In the genomic region with DNA sequence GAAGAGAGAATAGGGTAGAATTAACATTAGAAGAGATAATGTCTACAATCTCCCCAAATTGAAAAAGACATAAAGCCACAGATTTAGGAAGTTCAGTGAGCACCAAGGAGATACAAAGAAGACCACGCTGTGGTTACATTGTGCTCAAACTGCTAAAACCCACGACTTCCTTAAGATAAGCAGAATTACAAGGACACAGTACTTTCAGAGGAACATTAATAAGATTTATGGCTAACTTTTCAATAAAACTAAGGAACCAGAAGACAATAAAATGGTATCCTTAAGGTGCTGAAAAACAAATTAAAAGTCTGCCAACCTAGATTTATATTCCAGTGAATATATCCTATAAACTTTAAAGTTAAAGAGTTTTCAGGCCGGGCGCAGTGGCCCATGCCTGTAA, we compare ENCODE assay signal across 14 cellular contexts. TPM values are rescaled to one million over a fixed set of nuclear protein-coding genes. Genes with fewer than 3 reads are reported as not detected.
"Had no signal": no experiment of that assay in that cellular context is flagged by ENCODE, and none has a peak within 500 bp of the region (broad histone marks: within the 10 kb centered on the region; RNA-seq: fewer than 3 reads in every experiment).

No MANE protein-coding gene starts in this region.

- H3K4me1 Mint-ChIP-seq: activated CD4-positive, alpha-beta T cell treated with anti-CD3 and anti-CD28 coated beads, Interleukin-2, amount 10 ng/mL, durations not matched to agents 24 days and 14 days; stimulated activated memory B cell treated with anti-CD40 and anti-IgM and Interleukin-4, amounts not matched to agents 10 μg/mL and 1 μg/mL and 100 μg/mL, for 72 hours had no signal

- H3K36me3 ChIP-seq: esophagus squamous epithelium had no signal

- H3K27ac ChIP-seq: body of pancreas, esophagus squamous epithelium, lower lobe of right lung, spleen, upper lobe of right lung had no signal

- H3K27me3 ChIP-seq: body of pancreas, upper lobe of right lung had no signal

- ATAC-seq: activated CD8-positive, alpha-beta T cell treated with anti-CD3 and anti-CD28 coated beads, Interleukin-2, amount 10 ng/mL, durations not matched to agents 7 days and 5 days; body of pancreas; lower lobe of right lung; stimulated activated memory B cell treated with anti-CD40 and anti-IgM and Interleukin-4, amounts not matched to agents 10 μg/mL and 1 μg/mL and 100 μg/mL, for 72 hours; upper lobe of right lung had no signal

- H3K4me1 ChIP-seq: body of pancreas, esophagus squamous epithelium, lower lobe of right lung, spleen, upper lobe of right lung had no signal

- H3K4me3 Mint-ChIP-seq: activated CD4-positive, alpha-beta T cell treated with anti-CD3 and anti-CD28 coated beads, Interleukin-2, amount 10 ng/mL, durations not matched to agents 24 days and 14 days; activated CD8-positive, alpha-beta T cell treated with anti-CD3 and anti-CD28 coated beads, Interleukin-2, amount 10 ng/mL, durations not matched to agents 7 days and 5 days; activated naive CD4-positive, alpha-beta T cell treated with anti-CD3 and anti-CD28 coated beads for 36 hours; activated T-cell treated with anti-CD3 and anti-CD28 coated beads, Interleukin-2, amount 50 U/mL, for 24 hours; nephron; stimulated activated memory B cell treated with anti-CD40 and anti-IgM and Interleukin-4, amounts not matched to agents 10 μg/mL and 1 μg/mL and 100 μg/mL, for 72 hours had no signal

- H3K9me3 ChIP-seq: body of pancreas, esophagus squamous epithelium, lower lobe of right lung, spleen, upper lobe of right lung had no signal

- H3K9me3 Mint-ChIP-seq: activated CD4-positive, alpha-beta T cell treated with anti-CD3 and anti-CD28 coated beads, Interleukin-2, amount 10 ng/mL, durations not matched to agents 24 days and 14 days; activated naive CD4-positive, alpha-beta T cell treated with anti-CD3 and anti-CD28 coated beads for 36 hours; activated T-cell treated with anti-CD3 and anti-CD28 coated beads, Interleukin-2, amount 50 U/mL, for 24 hours; nephron; stimulated activated memory B cell treated with anti-CD40 and anti-IgM and Interleukin-4, amounts not matched to agents 10 μg/mL and 1 μg/mL and 100 μg/mL, for 72 hours had no signal

- DNase-seq: activated CD4-positive, alpha-beta T cell treated with anti-CD3 and anti-CD28 coated beads, Interleukin-2, amount 10 ng/mL, durations not matched to agents 24 days and 14 days; activated CD8-positive, alpha-beta T cell treated with anti-CD3 and anti-CD28 coated beads, Interleukin-2, amount 10 ng/mL, durations not matched to agents 7 days and 5 days; activated naive CD4-positive, alpha-beta T cell treated with anti-CD3 and anti-CD28 coated beads for 36 hours; activated T-cell treated with anti-CD3 and anti-CD28 coated beads, Interleukin-2, amount 50 U/mL, for 24 hours; body of pancreas; dermis blood vessel endothelial cell; effector memory CD4-positive, alpha-beta T cell; esophagus squamous epithelium; lower lobe of right lung; spleen; stimulated activated CD4-positive, alpha-beta T cell treated with anti-CD3 and anti-CD28 coated beads, Interleukin-4, amount 100 ng/mL, for 4 hours; upper lobe of right lung had no signal

- H3K36me3 Mint-ChIP-seq: stimulated activated memory B cell treated with anti-CD40 and anti-IgM and Interleukin-4, amounts not matched to agents 10 μg/mL and 1 μg/mL and 100 μg/mL, for 72 hours had no signal

- H3K4me3 ChIP-seq: body of pancreas, esophagus squamous epithelium, lower lobe of right lung, spleen, upper lobe of right lung had no signal

- H3K27ac Mint-ChIP-seq: activated CD4-positive, alpha-beta T cell treated with anti-CD3 and anti-CD28 coated beads, Interleukin-2, amount 10 ng/mL, durations not matched to agents 24 days and 14 days; activated CD8-positive, alpha-beta T cell treated with anti-CD3 and anti-CD28 coated beads, Interleukin-2, amount 10 ng/mL, durations not matched to agents 7 days and 5 days; activated naive CD4-positive, alpha-beta T cell treated with anti-CD3 and anti-CD28 coated beads for 36 hours; activated T-cell treated with anti-CD3 and anti-CD28 coated beads, Interleukin-2, amount 50 U/mL, for 24 hours; nephron; stimulated activated memory B cell treated with anti-CD40 and anti-IgM and Interleukin-4, amounts not matched to agents 10 μg/mL and 1 μg/mL and 100 μg/mL, for 72 hours had no signal

RNA-seq across cellular contexts. Expression of gene IL17D, which starts 7.4 kb away (rescaled TPM):
- total RNA-seq: activated CD4-positive, alpha-beta T cell treated with anti-CD3 and anti-CD28 coated beads, Interleukin-2, amount 10 ng/mL, durations not matched to agents 24 days and 14 days had no signal
